Comparison of ENCODE assay signal across 8 cellular contexts in the genomic region with DNA sequence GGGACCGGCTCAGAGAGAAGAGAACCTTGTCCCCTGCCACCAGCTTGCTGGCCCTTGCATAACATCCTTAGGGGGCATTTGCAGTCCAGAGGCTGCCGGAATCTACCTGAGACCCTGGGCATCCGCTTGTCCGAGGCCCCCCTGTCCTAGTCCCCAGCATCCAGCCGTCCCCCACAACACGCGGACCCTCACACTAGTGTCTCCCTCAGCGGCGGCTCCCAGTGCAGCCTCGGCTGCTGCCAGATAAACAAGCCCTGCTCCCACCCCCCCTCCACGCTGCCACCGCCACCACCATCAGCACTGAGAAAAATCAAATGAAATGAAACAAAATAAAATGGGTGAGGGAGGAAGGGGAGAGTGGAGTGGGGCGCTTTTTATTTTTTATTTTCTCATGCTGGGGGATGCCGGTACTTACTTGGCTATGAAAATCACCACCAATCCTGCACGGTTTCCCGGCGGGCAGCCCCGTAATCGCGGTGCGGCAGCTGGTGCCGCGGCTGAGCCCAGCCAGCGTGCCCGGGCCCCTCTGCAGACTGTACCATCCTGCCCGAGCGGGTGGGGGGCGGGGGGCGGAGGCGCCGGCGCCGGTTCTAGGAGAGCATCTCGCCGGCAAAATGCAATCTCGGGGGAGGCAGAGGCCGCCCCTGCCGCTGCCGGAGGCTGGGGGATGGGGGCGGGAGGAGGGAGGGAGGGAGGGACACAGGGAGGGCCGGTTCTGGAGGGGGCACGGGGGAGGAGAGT. TPM values are rescaled to one million over a fixed set of nuclear protein-coding genes. Genes with fewer than 3 reads are reported as not detected.
DNase-seq lines count a peak whose midpoint lies in the region; ATAC-seq and TF ChIP-seq lines count a peak whose summit lies in the region.

A gene (minus strand): TSS at position 537 of the 741 bp plus-strand sequence. CDS start 56,043 bp downstream, outside the sequence.

- no peaks in the 10 kb centered on the region for H3K36me3 Mint-ChIP-seq in H9 (ENCODE audit: insufficient read depth in 1 of 3, low read depth in 3 of 3)

- no peak within 1 kb of the TSS for H2AK5ac ChIP-seq in H9 (ENCODE audit: insufficient read length, low read length)

- H3K4me3 ChIP-seq in AG04449 (ENCODE audit: low read depth, low read length) = peak within 1 kb of the TSS; percentile 12
- peak within 1 kb of the TSS; percentile 31 to 37 for H3K4me3 ChIP-seq in ascending aorta

- no peak within 1 kb of the TSS for H3K18ac ChIP-seq in H9 (ENCODE audit: insufficient read length, low read depth, low read length)

- WGBS in H9 (ENCODE audit: extremely low coverage, insufficient read length, low lambda C conversion rate) = no CpG with 5 or more reads among the region's 42 CpGs

- H4K91ac ChIP-seq in H9 (ENCODE audit: insufficient read length, low read depth, low read length) = no peak within 1 kb of the TSS

- no peak within 1 kb of the TSS for H4K8ac ChIP-seq in H9 (replicated peaks; ENCODE audit: insufficient read length, low read depth, low read length)

- no peaks in the 10 kb centered on the region for H3K79me1 ChIP-seq in H9 (ENCODE audit: insufficient read depth, low read depth, low read length, poor library complexity, severe bottlenecking)

- H3K27me3 ChIP-seq in H9 (ENCODE audit: insufficient read depth, low read length) = no peaks in the 10 kb centered on the region
- H3K27me3 ChIP-seq in ascending aorta = peaks cover 9% of the 10 kb centered on the region

- peaks cover 10% of the 10 kb centered on the region for H3K23me2 ChIP-seq in H9 (ENCODE audit: insufficient read length, low read depth, low read length, poor library complexity, severe bottlenecking)

- no peak within 1 kb of the TSS for H2BK20ac ChIP-seq in H9 (ENCODE audit: low read depth, low read length, poor library complexity, severe bottlenecking)

- H3K9me3 Mint-ChIP-seq in H9 = no peaks in the 10 kb centered on the region

- H3K27ac ChIP-seq in H9 (ENCODE audit: insufficient read length, low read depth, low read length) (no peak within 1 kb of the TSS), ascending aorta (no peak within 1 kb of the TSS)

- no peak within 1 kb of the TSS for H4K5ac ChIP-seq in H9 (ENCODE audit: insufficient read length, low read depth, low read length)

- no peak within 1 kb of the TSS for H3K56ac ChIP-seq in H9 (ENCODE audit: insufficient read length, low read depth, low read length)

- DNase-seq in AG04449 (ENCODE audit: low read depth, low spot score) = no peak
- DNase-seq in H9 = peak; percentile 61
- DNase-seq in ascending aorta (ENCODE audit: low spot score in 2 of 2) = no peak
- DNase-seq in midbrain (lab: John Stamatoyannopoulos, UW) = peak; percentile 29
- DNase-seq in T1000 (lab: John Stamatoyannopoulos, UW) = no peak

- peak within 1 kb of the TSS; percentile 50; the same call in 1 of the 2 replicates for H3K14ac ChIP-seq in H9 (ENCODE audit: insufficient read depth, low read length)

- TF ChIP-seq CTCF in AG04449 (IDR thresholded peaks at IDR 0.05; ENCODE audit: insufficient read depth, low read length, missing control alignments) (no peak), H9 (conservative IDR thresholded peaks at IDR 0.05) (no peak), ascending aorta (IDR thresholded peaks at IDR 0.05) (no peak)

- H4K20me1 ChIP-seq in H9 (ENCODE audit: control insufficient read depth, insufficient read depth, insufficient read length) = no peaks in the 10 kb centered on the region

- H3T11ph ChIP-seq in H9 (ENCODE audit: low read length) = no peak within 1 kb of the TSS

- no peak within 1 kb of the TSS for H3K23ac ChIP-seq in H9 (ENCODE audit: insufficient read length, low read depth, low read length)

- POLR2A ChIA-PET in AG04449 (lab: Yijun Ruan, JAX) = no interaction called here

- H2BK120ac ChIP-seq in H9 (ENCODE audit: low read depth, low read length, poor library complexity, severe bottlenecking) = no peak within 1 kb of the TSS

- H3K4me2 ChIP-seq in H9 (ENCODE audit: insufficient read depth, insufficient read length, low read length) = peak within 1 kb of the TSS; percentile 47

- no peaks in the 10 kb centered on the region for H3K79me2 ChIP-seq in H9 (ENCODE audit: insufficient read depth, low read length)

- no peaks in the 10 kb centered on the region for H3K9me3 ChIP-seq in H9 (ENCODE audit: control insufficient read depth, low read depth, low read length)
- no peaks in the 10 kb centered on the region for H3K9me3 ChIP-seq in ascending aorta

- peak within 1 kb of the TSS in 1 of 3 experiments; percentile 55; a peak in 1 of 7 replicates for H3K27ac Mint-ChIP-seq in H9

- H3K27me3 Mint-ChIP-seq in H9 (ENCODE audit: low read depth) = peaks cover 18% of the 10 kb centered on the region

- H3K4me3 Mint-ChIP-seq in H9 = peak within 1 kb of the TSS; percentile 56 to 75

- H2BK5ac ChIP-seq in H9 (ENCODE audit: insufficient read length, low read length) = no peak within 1 kb of the TSS

- H3K4me1 Mint-ChIP-seq in H9 = peaks cover 4 to 10% of the 10 kb centered on the region in 2 experiments

- CTCF ChIA-PET in AG04449 (lab: Yijun Ruan, JAX) = no interaction called here

- no peak within 1 kb of the TSS for H3K9ac ChIP-seq in H9 (ENCODE audit: extremely low read depth, insufficient read length, low read length)

- intact Hi-C loops in ascending aorta (cut with DNase I) = no loop called here

- no peak for ATAC-seq in HG03565 (IDR thresholded peaks at IDR 0.05; ENCODE audit: unreplicated experiment)
- ATAC-seq in HG03108 (IDR thresholded peaks at IDR 0.05; ENCODE audit: unreplicated experiment) = no peak
- no peak for ATAC-seq in HG03045 (IDR thresholded peaks at IDR 0.05; ENCODE audit: unreplicated experiment)

- no peaks in the 10 kb centered on the region; the same call in 1 of the 2 replicates for H3K4me1 ChIP-seq in H9 (ENCODE audit: insufficient read depth, low read length)
- H3K4me1 ChIP-seq in ascending aorta = no peaks in the 10 kb centered on the region

- H2BK12ac ChIP-seq in H9 (ENCODE audit: insufficient read length, low read depth, low read length) = no peak within 1 kb of the TSS

- no peak within 1 kb of the TSS for H2AFZ ChIP-seq in H9 (ENCODE audit: low read length)

- H2BK15ac ChIP-seq in H9 (ENCODE audit: low read depth, low read length) = no peak within 1 kb of the TSS

- no peak within 1 kb of the TSS for H3K4ac ChIP-seq in H9 (ENCODE audit: low read depth, low read length)

- no peaks in the 10 kb centered on the region for H3K36me3 ChIP-seq in ascending aorta

RNA-seq across cellular contexts. Expression of the gene that starts here (rescaled TPM):
- total RNA-seq in H9 (2021) (0.22 and 0.33 TPM in 2 replicates), ascending aorta (not detected)

Comparison
In these comparisons a context has a peak if more than half of its experiments do, and no peak if none do; other contexts are left out.
1. Peak in DNase-seq and H3K4me2 ChIP-seq in H9; RNA of the gene not detected or under 1 TPM.